ENCODE assay signal across 8 cellular contexts in the genomic region with DNA sequence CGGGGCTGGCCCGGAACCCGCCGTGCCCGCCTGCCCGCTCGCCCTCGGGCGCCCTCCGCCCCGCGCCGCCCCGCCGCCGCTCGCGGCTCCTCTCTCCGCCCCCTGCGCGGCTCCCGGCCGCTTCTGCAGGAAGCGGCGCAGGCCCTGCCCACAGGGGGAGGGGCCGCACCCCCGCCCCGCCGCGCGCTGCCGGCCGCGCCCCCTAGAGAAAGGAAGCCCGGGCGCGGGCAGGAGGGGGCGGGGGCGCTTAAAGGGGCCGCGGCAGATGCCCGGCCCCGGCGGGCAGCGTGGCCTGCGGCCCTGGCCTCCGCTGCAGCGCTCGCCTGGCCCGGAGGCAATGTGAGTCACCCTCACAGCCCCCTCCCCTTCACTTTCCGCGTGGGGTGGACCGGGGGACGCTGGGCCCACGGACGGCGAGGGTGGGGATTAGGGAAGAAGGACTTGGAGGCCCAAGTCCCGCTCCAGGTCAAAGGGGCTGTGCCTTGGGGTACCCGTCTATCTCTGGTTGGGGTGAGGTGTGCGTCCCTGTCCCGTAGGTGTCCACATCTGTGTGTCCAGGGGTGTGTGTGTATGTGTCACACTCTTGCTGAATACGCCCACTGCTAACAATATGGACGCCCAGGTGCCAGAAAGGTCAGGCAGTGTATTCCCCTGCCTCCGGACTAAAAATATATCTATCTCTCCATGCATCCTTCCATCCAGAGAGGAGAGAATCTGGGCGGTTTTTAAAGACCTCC. TPM values are rescaled to one million over a fixed set of nuclear protein-coding genes. Genes with fewer than 3 reads are reported as not detected.
DNase-seq lines count a peak whose midpoint lies in the region; ATAC-seq and TF ChIP-seq lines count a peak whose summit lies in the region.

A gene with protein sequence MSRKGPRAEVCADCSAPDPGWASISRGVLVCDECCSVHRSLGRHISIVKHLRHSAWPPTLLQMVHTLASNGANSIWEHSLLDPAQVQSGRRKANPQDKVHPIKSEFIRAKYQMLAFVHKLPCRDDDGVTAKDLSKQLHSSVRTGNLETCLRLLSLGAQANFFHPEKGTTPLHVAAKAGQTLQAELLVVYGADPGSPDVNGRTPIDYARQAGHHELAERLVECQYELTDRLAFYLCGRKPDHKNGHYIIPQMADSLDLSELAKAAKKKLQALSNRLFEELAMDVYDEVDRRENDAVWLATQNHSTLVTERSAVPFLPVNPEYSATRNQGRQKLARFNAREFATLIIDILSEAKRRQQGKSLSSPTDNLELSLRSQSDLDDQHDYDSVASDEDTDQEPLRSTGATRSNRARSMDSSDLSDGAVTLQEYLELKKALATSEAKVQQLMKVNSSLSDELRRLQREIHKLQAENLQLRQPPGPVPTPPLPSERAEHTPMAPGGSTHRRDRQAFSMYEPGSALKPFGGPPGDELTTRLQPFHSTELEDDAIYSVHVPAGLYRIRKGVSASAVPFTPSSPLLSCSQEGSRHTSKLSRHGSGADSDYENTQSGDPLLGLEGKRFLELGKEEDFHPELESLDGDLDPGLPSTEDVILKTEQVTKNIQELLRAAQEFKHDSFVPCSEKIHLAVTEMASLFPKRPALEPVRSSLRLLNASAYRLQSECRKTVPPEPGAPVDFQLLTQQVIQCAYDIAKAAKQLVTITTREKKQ (minus strand): TSS at position 125 of the 737 bp plus-strand sequence. CDS start 270 bp downstream, outside the sequence.

- no peaks in the 10 kb centered on the region for H3K36me3 ChIP-seq in CD4-positive, CD25-positive, alpha-beta regulatory T cell (ENCODE audit: control insufficient read depth, insufficient read depth, low read length)
- H3K36me3 ChIP-seq in PC-3 (ENCODE audit: low read depth, low read length), result no peaks in the 10 kb centered on the region
- no peaks in the 10 kb centered on the region for H3K36me3 ChIP-seq in muscle layer of colon (ENCODE audit: insufficient read depth, low read length)

- TF ChIP-seq CTCF in GM20000 (IDR thresholded peaks at IDR 0.05; ENCODE audit: extremely low read depth, missing control alignments), result no peak
- TF ChIP-seq CTCF in PC-3 (conservative IDR thresholded peaks at IDR 0.05; ENCODE audit: low read depth, low read length), result no peak

- H3K9me2 ChIP-seq in PC-3 (replicated peaks; ENCODE audit: low read length), result no peaks in the 10 kb centered on the region

- ATAC-seq in CD4-positive, CD25-positive, alpha-beta regulatory T cell (ENCODE audit: low read depth in 2 of 2), result peak; percentile 84 to 86
- ATAC-seq in PC-3 (peak; percentile 47), esophagus mucosa (peak; percentile 79)
- ATAC-seq in stimulated activated effector memory CD8-positive, alpha-beta T cell treated with anti-CD3 and anti-CD28 coated beads, Interleukin-12 subunit alpha, Interleukin-12 subunit beta, amount 100 ng/mL, for 72 hours, result peak; percentile 80

- DNase-seq in CD4-positive, CD25-positive, alpha-beta regulatory T cell, result peak; percentile 82 to 89 (median 85)
- DNase-seq in GM20000 (ENCODE audit: low spot score), result peak; percentile 99
- DNase-seq in HuH-7.5 (ENCODE audit: low spot score), result peak; percentile 98
- peak; percentile 85 for DNase-seq in PC-3
- peak; percentile 87 to 89 for DNase-seq in activated T-cell treated with anti-CD3 and anti-CD28 coated beads, Interleukin-2, amount 50 U/mL, for 48 hours
- peak; percentile 75 to 87 for DNase-seq in stimulated activated effector memory CD8-positive, alpha-beta T cell treated with anti-CD3 and anti-CD28 coated beads, Interleukin-12 subunit alpha, Interleukin-12 subunit beta, amount 100 ng/mL, for 72 hours (ENCODE audit: low spot score in 2 of 2)

- H3K9me3 ChIP-seq in CD4-positive, CD25-positive, alpha-beta regulatory T cell (ENCODE audit: control insufficient read depth in 2 of 2, low read length in 2 of 2), result no peaks in the 10 kb centered on the region
- H3K9me3 ChIP-seq in PC-3 (ENCODE audit: low read length) (no peaks in the 10 kb centered on the region), muscle layer of colon (ENCODE audit: low read length) (no peaks in the 10 kb centered on the region)

- TSS peak; percentile 24 for BruUV-seq in PC-3 (replicated peaks; lab: Mats Ljungman, UMichigan)

- H3K9ac ChIP-seq in PC-3 (ENCODE audit: low read length), result peak within 1 kb of the TSS; percentile 70
- H3K9ac ChIP-seq in muscle layer of colon (ENCODE audit: low read length), result peak within 1 kb of the TSS; percentile 60

- H3K4me3 Mint-ChIP-seq in CD4-positive, CD25-positive, alpha-beta regulatory T cell, result peak within 1 kb of the TSS; percentile 94 to 98 (median 96)
- peak within 1 kb of the TSS; percentile 90 for H3K4me3 Mint-ChIP-seq in stimulated activated effector memory CD8-positive, alpha-beta T cell treated with anti-CD3 and anti-CD28 coated beads, Interleukin-12 subunit alpha, Interleukin-12 subunit beta, amount 100 ng/mL, for 72 hours

- intact Hi-C loops in PC-3 (cut with micrococcal nuclease), result no loop called here

- peak within 1 kb of the TSS; percentile 68 for H3K27ac ChIP-seq in CD4-positive, CD25-positive, alpha-beta regulatory T cell (ENCODE audit: insufficient read depth, low read length, poor library complexity, severe bottlenecking)
- H3K27ac ChIP-seq in PC-3 (ENCODE audit: low read length) (no peak within 1 kb of the TSS), muscle layer of colon (ENCODE audit: low read depth, low read length) (peak within 1 kb of the TSS; percentile 96)

- peak within 1 kb of the TSS; percentile 77 for H3K4me3 ChIP-seq in CD4-positive, CD25-positive, alpha-beta regulatory T cell (ENCODE audit: low read depth, low read length)
- H3K4me3 ChIP-seq in PC-3 (ENCODE audit: low read length) (peak within 1 kb of the TSS; percentile 89), muscle layer of colon (ENCODE audit: low read depth in 1 of 2, low read length in 2 of 2) (peak within 1 kb of the TSS; percentile 73 to 84)

- no peaks in the 10 kb centered on the region for H3K27me3 Mint-ChIP-seq in CD4-positive, CD25-positive, alpha-beta regulatory T cell

- POLR2A ChIA-PET in PC-3 (lab: Charles Lee; ENCODE audit: unreplicated experiment), result no interaction called here

- peak within 1 kb of the TSS; percentile 95 for H2AFZ ChIP-seq in PC-3 (ENCODE audit: low read length)

- CTCF ChIA-PET in PC-3 (lab: Charles Lee), result interaction anchor here (2.0 kb wide), 1 partner anchor 28 kb away, joined by 9 read pairs; no protein-coding TSS in a partner anchor

- H3K79me2 ChIP-seq in PC-3 (ENCODE audit: low read length), result peaks cover 47% of the 10 kb centered on the region

- H3K9me3 Mint-ChIP-seq in CD4-positive, CD25-positive, alpha-beta regulatory T cell, result no peaks in the 10 kb centered on the region
- no peaks in the 10 kb centered on the region for H3K9me3 Mint-ChIP-seq in stimulated activated effector memory CD8-positive, alpha-beta T cell treated with anti-CD3 and anti-CD28 coated beads, Interleukin-12 subunit alpha, Interleukin-12 subunit beta, amount 100 ng/mL, for 72 hours

- no peaks in the 10 kb centered on the region for H3F3A ChIP-seq in PC-3 (ENCODE audit: low read length, unreplicated experiment)

- H3K27ac Mint-ChIP-seq in CD4-positive, CD25-positive, alpha-beta regulatory T cell, result peak within 1 kb of the TSS; percentile 94 to 98 (median 94)
- peak within 1 kb of the TSS; percentile 90 for H3K27ac Mint-ChIP-seq in stimulated activated effector memory CD8-positive, alpha-beta T cell treated with anti-CD3 and anti-CD28 coated beads, Interleukin-12 subunit alpha, Interleukin-12 subunit beta, amount 100 ng/mL, for 72 hours

- H3K36me3 Mint-ChIP-seq in CD4-positive, CD25-positive, alpha-beta regulatory T cell, result no peaks in the 10 kb centered on the region
- no peaks in the 10 kb centered on the region for H3K36me3 Mint-ChIP-seq in stimulated activated effector memory CD8-positive, alpha-beta T cell treated with anti-CD3 and anti-CD28 coated beads, Interleukin-12 subunit alpha, Interleukin-12 subunit beta, amount 100 ng/mL, for 72 hours

- no peaks in the 10 kb centered on the region for H3K27me3 ChIP-seq in CD4-positive, CD25-positive, alpha-beta regulatory T cell (ENCODE audit: control insufficient read depth, insufficient read depth, low read length)
- no peaks in the 10 kb centered on the region for H3K27me3 ChIP-seq in PC-3 (ENCODE audit: low read length)
- H3K27me3 ChIP-seq in muscle layer of colon (ENCODE audit: control insufficient read depth in 1 of 2, insufficient read depth in 2 of 2, low read length in 2 of 2), result no peaks in the 10 kb centered on the region

- peaks cover 82% of the 10 kb centered on the region for H3K4me1 ChIP-seq in CD4-positive, CD25-positive, alpha-beta regulatory T cell (ENCODE audit: control insufficient read depth, insufficient read depth, low read length, poor library complexity, severe bottlenecking)
- H3K4me1 ChIP-seq in PC-3 (ENCODE audit: insufficient read depth, low read length) (peaks cover 41% of the 10 kb centered on the region), muscle layer of colon (ENCODE audit: insufficient read depth, low read length) (peaks cover 68% of the 10 kb centered on the region)

- H4K20me1 ChIP-seq in PC-3 (ENCODE audit: low read length), result no peaks in the 10 kb centered on the region

- H3K4me1 Mint-ChIP-seq in CD4-positive, CD25-positive, alpha-beta regulatory T cell, result peaks cover 6 to 75% (median 42%) of the 10 kb centered on the region in 4 donors
- peaks cover 79% of the 10 kb centered on the region for H3K4me1 Mint-ChIP-seq in stimulated activated effector memory CD8-positive, alpha-beta T cell treated with anti-CD3 and anti-CD28 coated beads, Interleukin-12 subunit alpha, Interleukin-12 subunit beta, amount 100 ng/mL, for 72 hours

- H3K4me2 ChIP-seq in PC-3 (ENCODE audit: low read length), result peak within 1 kb of the TSS; percentile 99

RNA-seq across cellular contexts. Expression of the gene that starts here (rescaled TPM):
- 41.5 TPM for total RNA-seq in CD4-positive, CD25-positive, alpha-beta regulatory T cell
- 1 to 10 TPM; 5.5 to 9.2 (median 6.4) TPM for polyA plus RNA-seq in CD4-positive, CD25-positive, alpha-beta regulatory T cell
- total RNA-seq in PC-3 (2014; rRNA removed) (24.2 and 32.2 TPM in 2 replicates), esophagus mucosa (28.7 TPM)
